Comparison of ENCODE assay signal across 1 cellular context in genomic region chr16:84397090-84397489, GRCh38.
TF ChIP-seq lines count a peak whose summit lies in the region.

No MANE protein-coding gene starts in this region.

TF ChIP-seq in A549, 52 proteins besides CTCF, POLR2A, EP300 and RAD21 (continued from another document):
- TF ChIP-seq MAX (IDR thresholded peaks at IDR 0.05) (no peak), MYC (IDR thresholded peaks at IDR 0.05; ENCODE audit: borderline replicate concordance, low read length) (no peak), ZFP36 (IDR thresholded peaks at IDR 0.05; ENCODE audit: borderline replicate concordance, partially characterized antibody) (no peak), MAZ (IDR thresholded peaks at IDR 0.05; ENCODE audit: borderline replicate concordance, low read depth, low read length) (no peak), KDM1A (IDR thresholded peaks at IDR 0.05; ENCODE audit: low read depth) (no peak), SMC3 (IDR thresholded peaks at IDR 0.05) (no peak)
TF ChIP-seq in A549: peak in this region for 0.
